ENCODE assay signal across 1 cellular context in the genomic region with DNA sequence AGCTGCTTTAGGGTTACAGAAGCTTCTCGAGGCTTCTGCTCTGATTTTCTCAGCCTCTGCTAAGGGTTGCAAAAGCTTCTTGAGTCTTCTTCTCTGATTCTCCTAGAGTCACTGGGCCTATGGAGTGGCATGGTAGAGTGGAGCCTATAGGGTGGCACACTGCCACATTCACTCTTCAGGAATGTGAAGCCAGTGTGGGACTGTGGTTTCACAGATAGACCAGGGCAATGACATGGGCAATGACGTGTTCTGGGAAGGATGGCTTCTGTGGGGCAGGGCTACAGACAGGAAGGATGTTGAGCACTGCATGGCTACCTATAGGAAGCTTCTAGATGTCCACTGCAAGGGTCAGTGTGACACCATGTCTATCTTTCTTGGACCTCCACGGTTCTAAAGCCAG.
TF ChIP-seq lines count a peak whose summit lies in the region.

No MANE protein-coding gene starts in this region.

TF ChIP-seq in HCT116, 20 proteins besides CTCF, POLR2A, EP300 and RAD21 (continued from another document):
- no peak for TF ChIP-seq TCF7L2 (IDR thresholded peaks at IDR 0.05; ENCODE audit: borderline replicate concordance, extremely low read depth, insufficient read depth, insufficient read length)
- no peak for TF ChIP-seq JUND (IDR thresholded peaks at IDR 0.05)
- no peak for TF ChIP-seq ELF1 (IDR thresholded peaks at IDR 0.05; ENCODE audit: borderline replicate concordance, low read depth)
- TF ChIP-seq FOSL1 (IDR thresholded peaks at IDR 0.05; ENCODE audit: low read depth): no peak
- TF ChIP-seq POLR2AphosphoS5 (IDR thresholded peaks at IDR 0.05; ENCODE audit: low read depth, low read length): no peak
